ENCODE assay signal across 8 cellular contexts in genomic region chr12:51980051-51980808, GRCh38. TPM values are rescaled to one million over a fixed set of nuclear protein-coding genes. Genes with fewer than 3 reads are reported as not detected.
DNase-seq lines count a peak whose midpoint lies in the region; ATAC-seq, FAIRE-seq and TF ChIP-seq lines count a peak whose summit lies in the region.

No MANE protein-coding gene starts in this region.

- peak; percentile 70 for DNase-seq in EL
- DNase-seq in H9, result peak; percentile 69
- DNase-seq in NCI-H1048 (lab: John Stamatoyannopoulos, UW), result peak; percentile 32
- peak; percentile 36 for DNase-seq in T follicular helper cell (ENCODE audit: low read depth)
- DNase-seq in adrenal gland, result peak; percentile 48 to 89 (median 72)
- peak in 2 of 3 donors; percentile 57 to 79 for DNase-seq in right cardiac atrium
- peak; percentile 82 for DNase-seq in small intestine

- no peak overlapping the region for H3K4me2 ChIP-seq in H9 (ENCODE audit: insufficient read depth, insufficient read length, low read length)

- no CpG with 5 or more reads among the region's 7 CpGs for WGBS in H9 (ENCODE audit: extremely low coverage, insufficient read length, low lambda C conversion rate)
- 45 to 52% (median 46%) methylated on average over 7 of the region's 7 CpGs for WGBS in adrenal gland, 4 donors
- 39% methylated on average over 7 of the region's 7 CpGs for WGBS in right cardiac atrium
- WGBS in small intestine, 3 donors, result 20 to 31% (median 20%) methylated on average over 7 of the region's 7 CpGs

- H3K4ac ChIP-seq in H9 (ENCODE audit: low read depth, low read length), result no peak overlapping the region

- H2BK20ac ChIP-seq in H9 (ENCODE audit: low read depth, low read length, poor library complexity, severe bottlenecking), result no peak overlapping the region

- no peak overlapping the region for H3K18ac ChIP-seq in H9 (ENCODE audit: insufficient read length, low read depth, low read length)

- H3K36me3 ChIP-seq in adrenal gland (replicated peaks in 1 of 2) (peaks cover 0 to 56% of the 10 kb centered on the region in 2 donors), small intestine (ENCODE audit: control insufficient read depth in 2 of 2, insufficient read depth in 2 of 2, low read length in 2 of 2) (peaks cover 7 to 22% of the 10 kb centered on the region in 2 donors)

- no peaks in the 10 kb centered on the region for H3K23me2 ChIP-seq in H9 (ENCODE audit: insufficient read length, low read depth, low read length, poor library complexity, severe bottlenecking)

- H3K14ac ChIP-seq in H9 (ENCODE audit: insufficient read depth, low read length), result no peak overlapping the region

- no peak overlapping the region for H3K4me3 Mint-ChIP-seq in H9

- H3K4me3 ChIP-seq in adrenal gland (no peak overlapping the region), right cardiac atrium (ENCODE audit: low read length) (no peak overlapping the region), small intestine (ENCODE audit: low read depth in 1 of 2, low read length in 2 of 2) (no peak overlapping the region)

- TF ChIP-seq POLR2A in adrenal gland (IDR thresholded peaks at IDR 0.05), result no peak

- H2BK120ac ChIP-seq in H9 (ENCODE audit: low read depth, low read length, poor library complexity, severe bottlenecking), result no peak overlapping the region

- no peak overlapping the region for H3K23ac ChIP-seq in H9 (ENCODE audit: insufficient read length, low read depth, low read length)

- H3K27me3 Mint-ChIP-seq in H9 (ENCODE audit: low read depth), result no peaks in the 10 kb centered on the region

- H4K8ac ChIP-seq in H9 (replicated peaks; ENCODE audit: insufficient read length, low read depth, low read length), result no peak overlapping the region

- peak; percentile 86 to 88 for ATAC-seq in right cardiac atrium
- no peak for ATAC-seq in HG03159 (IDR thresholded peaks at IDR 0.05; ENCODE audit: unreplicated experiment)

- H2AK5ac ChIP-seq in H9 (ENCODE audit: insufficient read length, low read length), result no peak overlapping the region

- peaks cover 2 to 7% of the 10 kb centered on the region in 2 experiments for H3K4me1 Mint-ChIP-seq in H9

- no peaks in the 10 kb centered on the region for H3K27me3 ChIP-seq in H9 (ENCODE audit: insufficient read depth, low read length)
- no peaks in the 10 kb centered on the region for H3K27me3 ChIP-seq in adrenal gland
- no peaks in the 10 kb centered on the region for H3K27me3 ChIP-seq in right cardiac atrium (ENCODE audit: control insufficient read depth, insufficient read depth)
- no peaks in the 10 kb centered on the region for H3K27me3 ChIP-seq in small intestine (ENCODE audit: control insufficient read depth in 2 of 2, insufficient read depth in 2 of 2, low read length in 2 of 2)

- H3K27ac ChIP-seq in H9 (ENCODE audit: insufficient read length, low read depth, low read length), result no peak overlapping the region
- no peak overlapping the region for H3K27ac ChIP-seq in adrenal gland
- H3K27ac ChIP-seq in right cardiac atrium (ENCODE audit: low read length), result no peak overlapping the region
- H3K27ac ChIP-seq in small intestine (ENCODE audit: low read depth in 1 of 2, low read length in 1 of 2), result no peak overlapping the region

- no peaks in the 10 kb centered on the region for H3K4me1 ChIP-seq in H9 (ENCODE audit: insufficient read depth, low read length)
- H3K4me1 ChIP-seq in adrenal gland (replicated peaks in 1 of 2), result peaks cover 4 to 5% of the 10 kb centered on the region in 2 donors
- no peaks in the 10 kb centered on the region for H3K4me1 ChIP-seq in right cardiac atrium (ENCODE audit: control insufficient read depth, insufficient read depth, low read length)
- H3K4me1 ChIP-seq in small intestine (ENCODE audit: control insufficient read depth in 2 of 2, insufficient read depth in 1 of 2, low read depth in 1 of 2, low read length in 1 of 2), result peaks cover 0 to 5% of the 10 kb centered on the region in 2 donors

- H3K9ac ChIP-seq in H9 (ENCODE audit: extremely low read depth, insufficient read length, low read length), result no peak overlapping the region

- H4K20me1 ChIP-seq in H9 (ENCODE audit: control insufficient read depth, insufficient read depth, insufficient read length), result no peaks in the 10 kb centered on the region

- H3K79me2 ChIP-seq in H9 (ENCODE audit: insufficient read depth, low read length), result no peaks in the 10 kb centered on the region

- H3K27ac Mint-ChIP-seq in H9, result peak overlapping the region in 1 of 3 experiments; percentile 63; a peak in 1 of 7 replicates

- no peak overlapping the region for H4K91ac ChIP-seq in H9 (ENCODE audit: insufficient read length, low read depth, low read length)

- peaks cover 35 to 77% (median 60%) of the 10 kb centered on the region in 3 experiments; a peak in 6 of 7 replicates for H3K36me3 Mint-ChIP-seq in H9 (ENCODE audit: insufficient read depth in 1 of 3, low read depth in 3 of 3)

- H3K79me1 ChIP-seq in H9 (ENCODE audit: insufficient read depth, low read depth, low read length, poor library complexity, severe bottlenecking), result no peaks in the 10 kb centered on the region

- no peak overlapping the region for H2BK5ac ChIP-seq in H9 (ENCODE audit: insufficient read length, low read length)

- H2AFZ ChIP-seq in H9 (ENCODE audit: low read length), result no peak overlapping the region

- H3K9me3 ChIP-seq in H9 (ENCODE audit: control insufficient read depth, low read depth, low read length), result no peaks in the 10 kb centered on the region
- H3K9me3 ChIP-seq in adrenal gland (replicated peaks in 1 of 3), result no peaks in the 10 kb centered on the region
- H3K9me3 ChIP-seq in right cardiac atrium (ENCODE audit: control insufficient read depth, low read length), result no peaks in the 10 kb centered on the region
- no peaks in the 10 kb centered on the region for H3K9me3 ChIP-seq in small intestine (ENCODE audit: control insufficient read depth, low read depth)

- no peak overlapping the region for H3K56ac ChIP-seq in H9 (ENCODE audit: insufficient read length, low read depth, low read length)

- TF ChIP-seq CTCF in H9 (conservative IDR thresholded peaks at IDR 0.05) (peak; percentile 97), adrenal gland (IDR thresholded peaks at IDR 0.05) (peak; percentile 89 to 98 (median 92))

- no peaks in the 10 kb centered on the region for H3K9me3 Mint-ChIP-seq in H9

- H3T11ph ChIP-seq in H9 (ENCODE audit: low read length), result no peak overlapping the region

- no peak overlapping the region for H2BK12ac ChIP-seq in H9 (ENCODE audit: insufficient read length, low read depth, low read length)

- no peak overlapping the region for H2BK15ac ChIP-seq in H9 (ENCODE audit: low read depth, low read length)

- no peak for FAIRE-seq in small intestine (lab: Jason Lieb, UNC)

- H4K5ac ChIP-seq in H9 (ENCODE audit: insufficient read length, low read depth, low read length), result no peak overlapping the region

- intact Hi-C loops in adrenal gland (cut with DNase I), result loop anchor here (2.0 to 10.0 kb wide), 2 partner anchors 85 to 89 kb away; no protein-coding TSS in a partner anchor
- intact Hi-C loops in right cardiac atrium (cut with DNase I), result loop anchor here in 3 of 4 donors (2.0 to 5.0 kb wide), 2 partner anchors 83 to 85 kb away; no protein-coding TSS in a partner anchor

RNA-seq across cellular contexts. Expression of gene TAMALIN, which starts 26.5 kb away (rescaled TPM):
- 1.1 and 1.2 TPM in 2 replicates for total RNA-seq in H9 (2021)
- total RNA-seq in adrenal gland, result 10 to 100 TPM in 5 of 8 donors, 1 to 10 TPM in 3; 1.8 to 26.0 (median 14.9) TPM
- 10 to 100 TPM in 2 of 3 donors, 1 to 10 TPM in 1; 5.3 to 44.9 (median 41.3) TPM for polyA plus RNA-seq in adrenal gland
- total RNA-seq in right cardiac atrium, result 10 to 100 TPM; 20.8 to 39.3 (median 30.0) TPM
- 30.3 TPM for polyA plus RNA-seq in right cardiac atrium
- polyA plus RNA-seq in small intestine, result 10 to 100 TPM in 2 of 3 donors, 1 to 10 TPM in 1; 3.8 to 32.5 (median 13.2) TPM

RNA-seq across cellular contexts. Expression of gene ACVR1B, which starts 28.7 kb away (rescaled TPM):
- total RNA-seq in H9 (2021) (15.6 and 16.3 TPM in 2 replicates), adrenal gland (10 to 100 TPM in 7 of 8 donors, 1 to 10 TPM in 1; 6.3 to 26.3 (median 16.4) TPM), right cardiac atrium (10 to 100 TPM; 14.6 to 19.4 (median 16.3) TPM)
- polyA plus RNA-seq in adrenal gland (10 to 100 TPM in 2 of 3 donors, 1 to 10 TPM in 1; 9.5 to 14.1 (median 13.8) TPM), right cardiac atrium (15.2 TPM), small intestine (10 to 100 TPM; 11.6 to 27.9 (median 15.0) TPM)

Comparison
In these comparisons a context has a peak if more than half of its experiments do, and no peak if none do; other contexts are left out.
1. DNase-seq: peak in every context shown above with its lines; median percentile 82 in small intestine; 72 in adrenal gland; 70 in EL; 69 in H9; 68 in right cardiac atrium; 36 in T follicular helper cell; 32 in NCI-H1048.